ENCODE assay signal across 24 cellular contexts in genomic region chr19:9014809-9015208, GRCh38. TPM values are rescaled to one million over a fixed set of nuclear protein-coding genes. Genes with fewer than 3 reads are reported as not detected.
"Had no signal": no experiment of that assay in that cellular context is flagged by ENCODE, and none has a peak within 500 bp of the region (broad histone marks: within the 10 kb centered on the region; RNA-seq: fewer than 3 reads in every experiment).

No MANE protein-coding gene starts in this region.

- H3K27ac Mint-ChIP-seq: effector memory CD8-positive, alpha-beta T cell; memory B cell; natural killer cell; stimulated activated naive CD8-positive, alpha-beta T cell treated with anti-CD3 and anti-CD28 coated beads, Interleukin-15, amount 100 ng/mL, for 72 hours had no signal

- H3K9me3 Mint-ChIP-seq: effector memory CD8-positive, alpha-beta T cell; natural killer cell; neural crest cell; stimulated activated naive CD8-positive, alpha-beta T cell treated with anti-CD3 and anti-CD28 coated beads, Interleukin-15, amount 100 ng/mL, for 72 hours had no signal

- H3K4me1 Mint-ChIP-seq: memory B cell; natural killer cell; neural crest cell; stimulated activated naive CD8-positive, alpha-beta T cell treated with anti-CD3 and anti-CD28 coated beads, Interleukin-15, amount 100 ng/mL, for 72 hours had no signal

- DNase-seq: cortex of kidney; effector memory CD8-positive, alpha-beta T cell; gastrocnemius medialis; head of caudate nucleus; kidney; natural killer cell; stimulated activated CD4-positive, alpha-beta T cell treated with anti-CD3 and anti-CD28 coated beads, Interleukin-12 subunit alpha, Interleukin-12 subunit beta, amount 100 ng/mL, for 4 hours; stimulated activated CD4-positive, alpha-beta T cell treated with anti-CD3 and anti-CD28 coated beads, Interleukin-1b, Interleukin-23, amount 100 ng/mL, for 48 hours; stimulated activated CD4-positive, alpha-beta T cell treated with anti-CD3 and anti-CD28 coated beads, Interleukin-4, amount 100 ng/mL, for 1 hour; stimulated activated CD8-positive, alpha-beta memory T cell treated with anti-CD3 and anti-CD28 coated beads, Interleukin-4, amount 100 ng/mL, for 48 hours; stimulated activated naive CD4-positive, alpha-beta T cell; stimulated activated naive CD8-positive, alpha-beta T cell treated with anti-CD3 and anti-CD28 coated beads, Interleukin-15, amount 100 ng/mL, for 72 hours; thyroid gland; upper lobe of left lung had no signal

- H3K36me3 Mint-ChIP-seq: memory B cell, natural killer cell had no signal

- H3K4me3 Mint-ChIP-seq: effector memory CD8-positive, alpha-beta T cell; memory B cell; natural killer cell; neural crest cell; stimulated activated naive CD8-positive, alpha-beta T cell treated with anti-CD3 and anti-CD28 coated beads, Interleukin-15, amount 100 ng/mL, for 72 hours had no signal

- FAIRE-seq: endometrium, kidney, urothelium cell line had no signal

- ATAC-seq: effector memory CD8-positive, alpha-beta T cell; gastrocnemius medialis; left lobe of liver; natural killer cell; sciatic nerve; stimulated activated naive CD8-positive, alpha-beta T cell treated with anti-CD3 and anti-CD28 coated beads, Interleukin-15, amount 100 ng/mL, for 72 hours had no signal

RNA-seq across cellular contexts. Expression of gene MUC16, which starts 4.6 kb away (rescaled TPM):
- total RNA-seq: dermis microvascular lymphatic vessel endothelial cell, gastrocnemius medialis, glomerular endothelial cell, left lobe of liver, osteoblast, temporal lobe had no signal
